ENCODE assay signal across 8 cellular contexts in genomic region chr15:28098766-28099554, GRCh38. TPM values are rescaled to one million over a fixed set of nuclear protein-coding genes. Genes with fewer than 3 reads are reported as not detected.
DNase-seq lines count a peak whose midpoint lies in the region; ATAC-seq and TF ChIP-seq lines count a peak whose summit lies in the region.

OCA2 (minus strand) TSS chr15:28099315; CDS start chr15:28081874, 17,441 bp downstream.

- TF ChIP-seq CTCF in HEK293 (tag by site-specific recombination; IDR thresholded peaks at IDR 0.05) (peak; percentile 65), heart left ventricle (IDR thresholded peaks at IDR 0.05) (peak in 6 of 12 donors; percentile 8 to 27 (median 16))

- H3K36me3 ChIP-seq in HEK293 (ENCODE audit: control insufficient read depth in 2 of 2, insufficient read depth in 1 of 2, low read length in 2 of 2) (no peaks in the 10 kb centered on the region), heart left ventricle (no peaks in the 10 kb centered on the region)

- H3K9me3 ChIP-seq in HEK293 (ENCODE audit: control insufficient read depth, insufficient read depth, low read depth, low read length) (no peaks in the 10 kb centered on the region), heart left ventricle (no peaks in the 10 kb centered on the region)

- H3K4me3 ChIP-seq in HEK293 (ENCODE audit: low read depth, low read length) (peak within 1 kb of the TSS; percentile 17), heart left ventricle (peak within 1 kb of the TSS in 9 of 12 donors; percentile 5 to 41 (median 32)), skeletal muscle cell (ENCODE audit: low read depth, low read length) (peak within 1 kb of the TSS; percentile 32)

- peak in 2 of 4 donors; percentile 31 to 42 for ATAC-seq in heart left ventricle

- peaks cover 3% of the 10 kb centered on the region; the same call in 1 of the 2 replicates for H3K4me1 ChIP-seq in HEK293 (ENCODE audit: control insufficient read depth, insufficient read depth, low read length)
- peaks cover 0 to 44% (median 31%) of the 10 kb centered on the region in 12 donors for H3K4me1 ChIP-seq in heart left ventricle

- WGBS in heart left ventricle, 4 donors: 7 to 17% (median 11%) methylated on average over 26 to 52 of the region's 52 CpGs

- H3K27me3 ChIP-seq in heart left ventricle: peaks cover 0 to 64% (median 17%) of the 10 kb centered on the region in 9 donors

- CTCF ChIA-PET in HEK293 (lab: Yijun Ruan, JAX): interaction anchor here (0.6 to 1.7 kb wide), 8 partner anchors 9 to 421 kb away, joined by 3 to 6 read pairs (median 4); no protein-coding TSS in a partner anchor

- peak; percentile 50 for DNase-seq in OCI-M1 (lab: John Stamatoyannopoulos, UW)
- peak; percentile 36 for DNase-seq in activated gamma-delta T cell treated with anti-CD3 and anti-CD28 coated beads, Interleukin-2, amount 50 U/mL, for 16 hours (ENCODE audit: low read depth)
- DNase-seq in heart left ventricle: peak in 4 of 5 donors; percentile 54 to 78 (median 60)
- DNase-seq in skeletal muscle cell (ENCODE audit: low read depth): no peak
- no peak for DNase-seq in H4 (ENCODE audit: low spot score)
- no peak for DNase-seq in HCEC 1CT
- no peak for DNase-seq in NCI-H1105 treated with DMSO at 0.1 percent for 48 hours (lab: John Stamatoyannopoulos, UW)

- intact Hi-C loops in heart left ventricle (cut with DNase I): no loop called here

- POLR2A ChIA-PET in HEK293 (lab: Yijun Ruan, JAX): interaction anchor here (0.6 to 1.1 kb wide), 3 partner anchors 15 to 803 kb away, joined by 3 to 5 read pairs (median 3); no protein-coding TSS in a partner anchor

- TF ChIP-seq POLR2A in heart left ventricle (IDR thresholded peaks at IDR 0.05): no peak

- H3K27ac ChIP-seq in HEK293 (ENCODE audit: extremely low read depth, low read depth, low read length) (no peak within 1 kb of the TSS), heart left ventricle (no peak within 1 kb of the TSS)

TF ChIP-seq in HEK293, 187 proteins besides CTCF, POLR2A, EP300 and RAD21:
- no peak for TF ChIP-seq ZNF548 (tag by site-specific recombination; IDR thresholded peaks at IDR 0.05)
- TF ChIP-seq ZNF214 (tag by site-specific recombination; IDR thresholded peaks at IDR 0.05; ENCODE audit: borderline replicate concordance): no peak
- peak; percentile 91 for TF ChIP-seq KLF9 (tag by site-specific recombination; IDR thresholded peaks at IDR 0.05; ENCODE audit: low read depth)
- peak; percentile 35; the same call in 1 of the 2 replicates for TF ChIP-seq EGR2 (tag by site-specific recombination; IDR thresholded peaks at IDR 0.05; ENCODE audit: low read depth)
- TF ChIP-seq ZNF654 (tag by site-specific recombination; IDR thresholded peaks at IDR 0.05; ENCODE audit: low read depth): no peak
- no peak for TF ChIP-seq ZNF114 (tag by site-specific recombination; IDR thresholded peaks at IDR 0.05)
- TF ChIP-seq ZNF777 (tag by site-specific recombination; IDR thresholded peaks at IDR 0.05; ENCODE audit: borderline replicate concordance): peak; percentile 84; the same call in 1 of the 2 replicates
- TF ChIP-seq ZNF645 (tag by site-specific recombination; IDR thresholded peaks at IDR 0.05): no peak
- peak; percentile 57; the same call in 1 of the 2 replicates for TF ChIP-seq KLF1 (tag by site-specific recombination; IDR thresholded peaks at IDR 0.05)
- no peak for TF ChIP-seq ZNF677 (tag by site-specific recombination; IDR thresholded peaks at IDR 0.05)
- TF ChIP-seq GLIS2 (tag by site-specific recombination; IDR thresholded peaks at IDR 0.05): peak; percentile 40
- no peak for TF ChIP-seq BCL6B (tag by site-specific recombination; IDR thresholded peaks at IDR 0.05)
- TF ChIP-seq ZNF423 (tag by site-specific recombination; IDR thresholded peaks at IDR 0.05): peak; percentile 45; the same call in 1 of the 2 replicates
- peak; percentile 65; the same call in 1 of the 2 replicates for TF ChIP-seq ZNF600 (tag by site-specific recombination; IDR thresholded peaks at IDR 0.05)
- peak; percentile 71 for TF ChIP-seq SP3 (tag by site-specific recombination; IDR thresholded peaks at IDR 0.05)
- 0 out of 2 replicates have a peak, but pooled peaks have one; percentile 29 for TF ChIP-seq PATZ1 (tag by site-specific recombination; IDR thresholded peaks at IDR 0.05)
- peak; percentile 69; the same call in 1 of the 2 replicates for TF ChIP-seq KLF8 (tag by site-specific recombination; IDR thresholded peaks at IDR 0.05)
- TF ChIP-seq GFI1B (tag by site-specific recombination; IDR thresholded peaks at IDR 0.05): no peak
- peak; percentile 47 for TF ChIP-seq ZNF335 (tag by site-specific recombination; conservative IDR thresholded peaks at IDR 0.05)
- TF ChIP-seq ZNF426 (tag by site-specific recombination; IDR thresholded peaks at IDR 0.05): no peak
- peak; percentile 75 for TF ChIP-seq ZBTB17 (tag by site-specific recombination; IDR thresholded peaks at IDR 0.05)
- peak; percentile 53 for TF ChIP-seq ZBTB26 (tag by site-specific recombination; optimal IDR thresholded peaks at IDR 0.05)
- TF ChIP-seq ZNF660 (tag by site-specific recombination; IDR thresholded peaks at IDR 0.05): no peak
- no peak for TF ChIP-seq MEIS1 (CRISPR knock-in tag; IDR thresholded peaks at IDR 0.05; ENCODE audit: borderline replicate concordance)
- TF ChIP-seq ATF2 (tag by site-specific recombination; IDR thresholded peaks at IDR 0.05; ENCODE audit: low read depth): no peak
- peak; percentile 84 for TF ChIP-seq ZIC2 (tag by site-specific recombination; IDR thresholded peaks at IDR 0.05)

RNA-seq across cellular contexts. Expression of gene OCA2, which starts in this region (rescaled TPM):
- total RNA-seq in heart left ventricle: under 1 TPM in 2 of 9 donors, not detected in 7; 0.07 to 0.10 TPM
- polyA plus RNA-seq in heart left ventricle: under 1 TPM in 1 of 2 donors, not detected in 1; 0.04 TPM
- total RNA-seq in H4 (2014; rRNA removed; shearing (Covaris generic)): 0.12 TPM in 1 of 2 replicates, not detected in the other

Comparison
In these comparisons a context has a peak if more than half of its experiments do, and no peak if none do; other contexts are left out.
1. Peak in DNase-seq and H3K4me3 ChIP-seq in heart left ventricle; RNA of the gene not detected or under 1 TPM.
2. DNase-seq: peak in OCI-M1 (single experiment) and activated gamma-delta T cell treated with anti-CD3 and anti-CD28 coated beads, Interleukin-2, amount 50 U/mL, for 16 hours (single experiment); none in skeletal muscle cell (single experiment), H4 (single experiment), HCEC 1CT (single experiment) and NCI-H1105 treated with DMSO at 0.1 percent for 48 hours (single experiment).
3. Peak in every context shown above with its lines, with median percentiles within 50 percentile points of each other: H3K4me3 ChIP-seq.